Comparison of ENCODE assay signal across 1 cellular context in genomic region chr10:94088926-94089381, GRCh38.
TF ChIP-seq lines count a peak whose summit lies in the region.

No MANE protein-coding gene starts in this region.

TF ChIP-seq in HEK293, 187 proteins besides CTCF, POLR2A, EP300 and RAD21 (continued from another document and continues in another):
- peak; percentile 59; the same call in 1 of the 2 replicates for TF ChIP-seq ZBTB21 (tag by site-specific recombination; IDR thresholded peaks at IDR 0.05)
- peak; percentile 94 for TF ChIP-seq ZBTB44 (tag by site-specific recombination; IDR thresholded peaks at IDR 0.05)
- no peak for TF ChIP-seq ZNF280C (tag by site-specific recombination; IDR thresholded peaks at IDR 0.05)
- TF ChIP-seq ZNF701 (tag by site-specific recombination; IDR thresholded peaks at IDR 0.05), result no peak
- no peak for TF ChIP-seq PATZ1 (tag by site-specific recombination; IDR thresholded peaks at IDR 0.05)
- TF ChIP-seq PRDM2 (tag by site-specific recombination; IDR thresholded peaks at IDR 0.05; ENCODE audit: borderline replicate concordance), result no peak
- TF ChIP-seq GLIS2 (tag by site-specific recombination; IDR thresholded peaks at IDR 0.05), result no peak
- peak; percentile 89 for TF ChIP-seq ZBTB17 (tag by site-specific recombination; IDR thresholded peaks at IDR 0.05)
- peak; percentile 38 for TF ChIP-seq ZNF366 (tag by site-specific recombination; conservative IDR thresholded peaks at IDR 0.05)
- TF ChIP-seq EGR2 (tag by site-specific recombination; IDR thresholded peaks at IDR 0.05; ENCODE audit: low read depth), result no peak
- peak; percentile 42 for TF ChIP-seq ZIC2 (tag by site-specific recombination; IDR thresholded peaks at IDR 0.05)
- TF ChIP-seq GFI1B (tag by site-specific recombination; IDR thresholded peaks at IDR 0.05), result peak; percentile 100
- TF ChIP-seq ZNF324 (tag by site-specific recombination; IDR thresholded peaks at IDR 0.05), result peak; percentile 53; the same call in 1 of the 2 replicates
- TF ChIP-seq TSHZ1 (tag by site-specific recombination; IDR thresholded peaks at IDR 0.05; ENCODE audit: borderline replicate concordance), result 0 out of 2 replicates have a peak, but pooled peaks have one; percentile 26
- TF ChIP-seq ZFHX2 (tag by site-specific recombination; conservative IDR thresholded peaks at IDR 0.05), result no peak
- no peak for TF ChIP-seq GLI4 (tag by site-specific recombination; IDR thresholded peaks at IDR 0.05)
- no peak for TF ChIP-seq ZNF48 (tag by site-specific recombination; IDR thresholded peaks at IDR 0.05)
- TF ChIP-seq RBAK (tag by site-specific recombination; IDR thresholded peaks at IDR 0.05), result no peak
- TF ChIP-seq ZNF362 (tag by site-specific recombination; IDR thresholded peaks at IDR 0.05), result no peak
- TF ChIP-seq GLIS1 (tag by site-specific recombination; IDR thresholded peaks at IDR 0.05), result peak; percentile 60
- TF ChIP-seq ZNF10 (tag by site-specific recombination; IDR thresholded peaks at IDR 0.05), result no peak
- TF ChIP-seq MYNN (tag by site-specific recombination; IDR thresholded peaks at IDR 0.05; ENCODE audit: borderline replicate concordance), result no peak
- TF ChIP-seq IKZF3 (tag by site-specific recombination; IDR thresholded peaks at IDR 0.05), result peak; percentile 50
- no peak for TF ChIP-seq ZNF558 (tag by site-specific recombination; IDR thresholded peaks at IDR 0.05)
- no peak for TF ChIP-seq HOXD13 (CRISPR knock-in tag; IDR thresholded peaks at IDR 0.05; ENCODE audit: borderline replicate concordance)
- TF ChIP-seq ZNF202 (tag by site-specific recombination; IDR thresholded peaks at IDR 0.05; ENCODE audit: borderline replicate concordance), result no peak
- TF ChIP-seq ZFP69B (tag by site-specific recombination; IDR thresholded peaks at IDR 0.05), result peak; percentile 62; the same call in 1 of the 2 replicates
- TF ChIP-seq ZNF692 (tag by site-specific recombination; IDR thresholded peaks at IDR 0.05), result peak; percentile 39; the same call in 1 of the 2 replicates
- peak; percentile 52; the same call in 1 of the 2 replicates for TF ChIP-seq PRDM10 (tag by site-specific recombination; IDR thresholded peaks at IDR 0.05)
- TF ChIP-seq ZNF214 (tag by site-specific recombination; IDR thresholded peaks at IDR 0.05; ENCODE audit: borderline replicate concordance), result no peak
- no peak for TF ChIP-seq ZNF747 (tag by site-specific recombination; IDR thresholded peaks at IDR 0.05)
- peak; percentile 86 for TF ChIP-seq SP7 (tag by site-specific recombination; IDR thresholded peaks at IDR 0.05)
- no peak for TF ChIP-seq ZNF501 (tag by site-specific recombination; IDR thresholded peaks at IDR 0.05)
- TF ChIP-seq ZNF660 (tag by site-specific recombination; IDR thresholded peaks at IDR 0.05), result peak; percentile 71; the same call in 1 of the 2 replicates
- TF ChIP-seq ZNF473 (tag by site-specific recombination; IDR thresholded peaks at IDR 0.05), result no peak
- no peak for TF ChIP-seq YY1 (tag by site-specific recombination; IDR thresholded peaks at IDR 0.05)
